ENCODE assay signal across 18 cellular contexts in the genomic region with DNA sequence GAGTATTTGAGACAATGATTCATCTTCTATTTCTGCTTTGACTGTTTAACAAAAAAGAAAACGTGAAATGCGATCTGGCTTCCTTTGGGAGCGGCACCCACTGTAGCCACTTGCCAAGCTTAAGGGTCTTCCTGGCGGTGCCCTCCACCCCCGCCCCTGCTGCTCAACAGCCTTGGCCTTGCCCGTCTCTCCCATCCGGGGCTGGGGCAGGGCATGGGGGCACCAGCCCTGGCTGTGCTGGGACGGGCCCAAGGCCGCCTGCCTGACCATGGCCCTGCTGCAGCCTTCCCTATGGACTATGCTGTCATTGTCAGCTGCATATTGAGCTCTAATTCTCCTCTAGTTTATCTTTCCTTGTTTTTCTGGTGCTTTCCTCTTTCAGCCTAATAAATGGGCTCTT.
DNase-seq lines count a peak whose midpoint lies in the region; ATAC-seq and TF ChIP-seq lines count a peak whose summit lies in the region.
"Had no signal": no experiment of that assay in that cellular context is flagged by ENCODE, and none has a peak within 500 bp of the region (broad histone marks: within the 10 kb centered on the region; RNA-seq: fewer than 3 reads in every experiment).

No MANE protein-coding gene starts in this region.

- peak; percentile 7 for TF ChIP-seq POLR2A in GM10847 (IDR thresholded peaks at IDR 0.05; ENCODE audit: extremely low read depth, insufficient read length)

- H3K4me3 Mint-ChIP-seq in T-helper 2 cell treated with Interferon-gamma antibody and Interleukin-4, amounts not matched to agents 5 μg/mL and 100 μg/mL, for 36 hours = no peak overlapping the region
- peak overlapping the region; percentile 73 for H3K4me3 Mint-ChIP-seq in activated T-helper 17 cell treated with anti-CD3 and anti-CD28 coated beads, Interleukin-2, amount 50 U/mL, for 72 hours
- no peak overlapping the region for H3K4me3 Mint-ChIP-seq in progenitor cell of endocrine pancreas (ENCODE audit: low read depth)

- TF ChIP-seq CTCF in progenitor cell of endocrine pancreas (IDR thresholded peaks at IDR 0.05; ENCODE audit: unreplicated experiment) = no peak

- DNase-seq in T-helper 2 cell treated with Interferon-gamma antibody and Interleukin-4, amounts not matched to agents 5 μg/mL and 100 μg/mL, for 36 hours (ENCODE audit: low spot score) = no peak
- no peak for DNase-seq in T-helper 2 cell
- no peak for DNase-seq in progenitor cell of endocrine pancreas (ENCODE audit: low spot score, unreplicated experiment)
- no peak for DNase-seq in NCI-H2029 treated with DMSO at 0.1 percent for 48 hours (lab: John Stamatoyannopoulos, UW)
- DNase-seq: 8988T; activated naive CD4-positive, alpha-beta T cell treated with Interleukin-2 at 50 U/mL for 16 hours; BE2C; hypothalamus; NCI-H2107; NCI-H524; pancreas; SHP77; WERI-Rb-1 had no signal

- no peak for ATAC-seq in activated T-helper 17 cell treated with anti-CD3 and anti-CD28 coated beads, Interleukin-2, amount 50 U/mL, for 72 hours (replicated peaks)
- ATAC-seq in GM21825 (IDR thresholded peaks at IDR 0.05; ENCODE audit: unreplicated experiment) = no peak
- no peak for ATAC-seq in HG03442 (IDR thresholded peaks at IDR 0.05; ENCODE audit: unreplicated experiment)
- ATAC-seq: body of pancreas had no signal

- no peaks in the 10 kb centered on the region for H3K27me3 Mint-ChIP-seq in T-helper 2 cell treated with Interferon-gamma antibody and Interleukin-4, amounts not matched to agents 5 μg/mL and 100 μg/mL, for 36 hours (ENCODE audit: low read depth)
- H3K27me3 Mint-ChIP-seq in activated T-helper 17 cell treated with anti-CD3 and anti-CD28 coated beads, Interleukin-2, amount 50 U/mL, for 72 hours = no peaks in the 10 kb centered on the region
- no peaks in the 10 kb centered on the region for H3K27me3 Mint-ChIP-seq in progenitor cell of endocrine pancreas

- H3K9me3 Mint-ChIP-seq in T-helper 2 cell treated with Interferon-gamma antibody and Interleukin-4, amounts not matched to agents 5 μg/mL and 100 μg/mL, for 36 hours = no peaks in the 10 kb centered on the region
- H3K9me3 Mint-ChIP-seq in activated T-helper 17 cell treated with anti-CD3 and anti-CD28 coated beads, Interleukin-2, amount 50 U/mL, for 72 hours = no peaks in the 10 kb centered on the region
- H3K9me3 Mint-ChIP-seq in progenitor cell of endocrine pancreas (ENCODE audit: low read depth) = no peaks in the 10 kb centered on the region

- H3K4me1 Mint-ChIP-seq in T-helper 2 cell treated with Interferon-gamma antibody and Interleukin-4, amounts not matched to agents 5 μg/mL and 100 μg/mL, for 36 hours (ENCODE audit: low read depth) = peaks cover 20% of the 10 kb centered on the region
- peaks cover 45% of the 10 kb centered on the region for H3K4me1 Mint-ChIP-seq in activated T-helper 17 cell treated with anti-CD3 and anti-CD28 coated beads, Interleukin-2, amount 50 U/mL, for 72 hours
- peaks cover 7% of the 10 kb centered on the region for H3K4me1 Mint-ChIP-seq in progenitor cell of endocrine pancreas (ENCODE audit: low read depth)

- H3K27ac Mint-ChIP-seq in T-helper 2 cell treated with Interferon-gamma antibody and Interleukin-4, amounts not matched to agents 5 μg/mL and 100 μg/mL, for 36 hours = peak overlapping the region; percentile 38
- peak overlapping the region; percentile 91 for H3K27ac Mint-ChIP-seq in activated T-helper 17 cell treated with anti-CD3 and anti-CD28 coated beads, Interleukin-2, amount 50 U/mL, for 72 hours
- H3K27ac Mint-ChIP-seq in progenitor cell of endocrine pancreas = peak overlapping the region; percentile 87

- H3K36me3 Mint-ChIP-seq in T-helper 2 cell treated with Interferon-gamma antibody and Interleukin-4, amounts not matched to agents 5 μg/mL and 100 μg/mL, for 36 hours (ENCODE audit: low read depth) = peaks cover 60% of the 10 kb centered on the region
- peaks cover 92% of the 10 kb centered on the region for H3K36me3 Mint-ChIP-seq in activated T-helper 17 cell treated with anti-CD3 and anti-CD28 coated beads, Interleukin-2, amount 50 U/mL, for 72 hours (ENCODE audit: low read depth)
- peaks cover 37% of the 10 kb centered on the region for H3K36me3 Mint-ChIP-seq in progenitor cell of endocrine pancreas (ENCODE audit: insufficient read depth)

Comparison
In these comparisons a context has a peak if more than half of its experiments do, and no peak if none do; other contexts are left out.
1. H3K27ac Mint-ChIP-seq: peak in every context shown above with its lines; median percentile 91 in activated T-helper 17 cell treated with anti-CD3 and anti-CD28 coated beads, Interleukin-2, amount 50 U/mL, for 72 hours; 87 in progenitor cell of endocrine pancreas; 38 in T-helper 2 cell treated with Interferon-gamma antibody and Interleukin-4, amounts not matched to agents 5 μg/mL and 100 μg/mL, for 36 hours.